9 cellular contexts compared by ENCODE assay signal in the genomic region with DNA sequence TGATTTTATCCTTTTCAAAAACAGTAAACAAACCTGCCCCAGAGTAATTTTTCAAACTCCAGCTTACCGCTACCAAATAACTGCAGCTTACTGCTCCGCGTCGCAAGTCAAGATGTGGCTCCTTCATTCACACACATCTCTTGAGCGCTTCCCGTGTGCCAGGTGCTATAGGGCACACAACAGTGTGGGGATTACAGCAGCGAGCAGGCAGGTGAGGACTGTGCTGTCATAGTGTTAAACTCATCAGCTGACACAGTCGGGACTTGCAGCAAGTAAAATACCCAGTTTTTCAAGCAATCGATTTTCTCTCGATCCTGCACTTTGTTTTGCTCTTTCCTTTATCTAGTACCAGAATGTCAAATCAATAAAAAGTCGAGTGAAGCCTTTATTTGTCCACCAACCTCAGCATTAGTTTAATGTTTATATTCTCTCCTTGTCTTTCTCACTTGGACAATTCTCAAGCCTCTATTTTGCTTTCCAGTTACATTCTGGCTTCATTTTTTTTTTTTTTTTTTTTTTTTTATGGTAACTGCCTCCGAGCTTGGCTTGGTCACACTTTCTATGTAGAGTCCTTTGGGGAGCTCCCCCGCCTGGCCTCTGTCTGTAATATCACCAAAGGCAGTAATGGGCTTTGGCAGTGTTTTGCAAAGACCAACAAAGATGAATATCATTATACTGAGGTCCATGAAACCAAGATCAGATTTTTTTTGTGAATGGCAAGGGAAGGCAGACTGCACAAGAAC. TPM values are rescaled to one million over a fixed set of nuclear protein-coding genes. Genes with fewer than 3 reads are reported as not detected.
DNase-seq lines count a peak whose midpoint lies in the region; ATAC-seq lines count a peak whose summit lies in the region.
"Had no signal": no experiment of that assay in that cellular context is flagged by ENCODE, and none has a peak within 500 bp of the region (broad histone marks: within the 10 kb centered on the region; RNA-seq: fewer than 3 reads in every experiment).

No MANE protein-coding gene starts in this region.

- no peak overlapping the region for H3K4me3 ChIP-seq in right cardiac atrium (ENCODE audit: low read length)

- in situ Hi-C loops in Caki2 (cut with HindIII; ENCODE audit: low pct_unique_long_range_greater_than_20kb, low sequenced_read_pairs), result no loop called here

- no peaks in the 10 kb centered on the region for H3K9me3 ChIP-seq in right cardiac atrium (ENCODE audit: control insufficient read depth, low read length)

- no peak overlapping the region for H3K27ac ChIP-seq in right cardiac atrium (ENCODE audit: low read length)

- WGBS in right cardiac atrium, result 63% methylated on average over 13 of the region's 13 CpGs

- H3K27me3 ChIP-seq in right cardiac atrium (ENCODE audit: control insufficient read depth, insufficient read depth), result no peaks in the 10 kb centered on the region

- intact Hi-C loops in right cardiac atrium (cut with DNase I), result loop anchor here in 1 of 4 donors (10.0 kb wide), 1 partner anchor 123 kb away; no protein-coding TSS in a partner anchor
- intact Hi-C loops in sciatic nerve (cut with DNase I), result no loop called here

- ATAC-seq in GM19035 (IDR thresholded peaks at IDR 0.05; ENCODE audit: unreplicated experiment) (peak; percentile 93), HG03280 (IDR thresholded peaks at IDR 0.05; ENCODE audit: unreplicated experiment) (peak; percentile 89), right cardiac atrium (peak; percentile 76 to 79), sciatic nerve (peak; percentile 65)

- no peaks in the 10 kb centered on the region for H3K4me1 ChIP-seq in right cardiac atrium (ENCODE audit: control insufficient read depth, insufficient read depth, low read length)

- DNase-seq in Caki2 (ENCODE audit: low read depth) (peak; percentile 54), NCI-H510A treated with DMSO at 0.1 percent for 48 hours (lab: John Stamatoyannopoulos, UW) (peak; percentile 53), amniotic epithelial cell (ENCODE audit: low read depth) (peak; percentile 61), right cardiac atrium (peak; percentile 37 to 75 (median 66)), sciatic nerve (ENCODE audit: low spot score) (peak; percentile 63), NCI-H1930 (lab: John Stamatoyannopoulos, UW) (no peak)

RNA-seq across cellular contexts. Expression of a gene that starts 8.3 kb away (rescaled TPM):
- total RNA-seq in Caki2 (2014; rRNA removed; shearing (Covaris generic); ENCODE audit: low replicate concordance), result not detected in 2 replicates
- total RNA-seq in right cardiac atrium (1 to 10 TPM; 3.2 to 5.1 (median 4.4) TPM), sciatic nerve (0.09 TPM)
- polyA plus RNA-seq in right cardiac atrium, result 1.4 TPM
- total RNA-seq: T-helper 1 cell treated with Interleukin-12 subunit alpha and Interleukin-12 subunit beta and Interleukin-4 antibody, amounts not matched to agents 30 ng/mL and 1 ng/mL, for 36 hours had no signal

RNA-seq across cellular contexts. Expression of a gene that starts 42.4 kb away (rescaled TPM):
- total RNA-seq in Caki2 (2014; rRNA removed; shearing (Covaris generic); ENCODE audit: low replicate concordance), result 50.7 and 64.6 TPM in 2 replicates
- total RNA-seq in right cardiac atrium (100 to 1,000 TPM in 1 of 4 donors, 10 to 100 TPM in 3; 73.8 to 139 (median 88.2) TPM), sciatic nerve (122 TPM)
- 33.7 TPM for polyA plus RNA-seq in right cardiac atrium

Comparison
In these comparisons a context has a peak if more than half of its experiments do, and no peak if none do; other contexts are left out.
1. DNase-seq: peak in Caki2 (single experiment), NCI-H510A treated with DMSO at 0.1 percent for 48 hours (single experiment), amniotic epithelial cell (single experiment), right cardiac atrium (3 of 3) and sciatic nerve (single experiment); none in NCI-H1930 (0 of 2).
2. Peak in every context shown above with its lines, with median percentiles within 50 percentile points of each other: ATAC-seq.